In genomic region chr6:35728663-35729348, GRCh38 we compare ENCODE assay signal across 8 cellular contexts.
A peak's percentile ranks its signal among the peaks of the same experiment; 100 is the strongest.
DNase-seq lines count a peak whose midpoint lies in the region; ATAC-seq, FAIRE-seq and TF ChIP-seq lines count a peak whose summit lies in the region.

No MANE protein-coding gene starts in this region.

- H3K27me3 ChIP-seq in SU-DHL-6 (ENCODE audit: low read length) (no peaks in the 10 kb centered on the region), muscle layer of duodenum (ENCODE audit: low read depth, low read length) (no peaks in the 10 kb centered on the region)

- no peak for ATAC-seq in HG02610 (IDR thresholded peaks at IDR 0.05; ENCODE audit: unreplicated experiment)

- H3K9me2 ChIP-seq in SU-DHL-6 (replicated peaks; ENCODE audit: insufficient read depth, low read length) = no peaks in the 10 kb centered on the region

- H3K4me1 ChIP-seq in muscle layer of duodenum (ENCODE audit: control insufficient read depth in 1 of 2, insufficient read depth in 2 of 2, low read length in 2 of 2) = peaks cover 55 to 59% of the 10 kb centered on the region in 2 donors

- H3K79me2 ChIP-seq in SU-DHL-6 (ENCODE audit: insufficient read depth, low read length) = no peaks in the 10 kb centered on the region

- no peak for FAIRE-seq in HTR-8/SVneo (lab: Jason Lieb, UNC)

- peak overlapping the region; percentile 76 for H3K9ac ChIP-seq in SU-DHL-6 (ENCODE audit: low read length)

- H2AFZ ChIP-seq in SU-DHL-6 (ENCODE audit: low read depth, low read length, severe bottlenecking) = peak overlapping the region; percentile 22

- peak; percentile 7 for TF ChIP-seq CTCF in GM12864 (IDR thresholded peaks at IDR 0.05; ENCODE audit: low read depth, low read length, missing control alignments)
- peak; percentile 63 for TF ChIP-seq CTCF in SU-DHL-6 (IDR thresholded peaks at IDR 0.05; ENCODE audit: insufficient read depth, low read length, poor library complexity, severe bottlenecking)

- no peak overlapping the region for H3K4me3 ChIP-seq in GM12864 (ENCODE audit: low read depth, low read length)
- peak overlapping the region; percentile 22 for H3K4me3 ChIP-seq in SU-DHL-6 (ENCODE audit: insufficient read depth, low read length, poor library complexity, severe bottlenecking)
- peak overlapping the region; percentile 61 to 63 for H3K4me3 ChIP-seq in muscle layer of duodenum (ENCODE audit: low read depth in 1 of 2, low read length in 2 of 2)

- H3K9me3 ChIP-seq in SU-DHL-6 (ENCODE audit: insufficient read depth, low read length) (no peaks in the 10 kb centered on the region), muscle layer of duodenum (ENCODE audit: control insufficient read depth in 1 of 2, low read length in 2 of 2) (no peaks in the 10 kb centered on the region)

- H3K27ac ChIP-seq in SU-DHL-6 (ENCODE audit: low read depth, low read length) (peak overlapping the region; percentile 93), muscle layer of duodenum (ENCODE audit: low read length) (peak overlapping the region; percentile 98)

- H3K36me3 ChIP-seq in SU-DHL-6 (ENCODE audit: low read length) (no peaks in the 10 kb centered on the region), muscle layer of duodenum (ENCODE audit: control insufficient read depth in 1 of 2, insufficient read depth in 2 of 2, low read length in 2 of 2) (no peaks in the 10 kb centered on the region)

- no peak for DNase-seq in GM12864 (ENCODE audit: low read depth)
- peak; percentile 21 for DNase-seq in effector CD8-positive, alpha-beta T cell (lab: John Stamatoyannopoulos, UW)
- no peak for DNase-seq in NCI-H1105 treated with DMSO at 0.1 percent for 48 hours (lab: John Stamatoyannopoulos, UW)
- no peak for DNase-seq in NCI-H2227 (lab: John Stamatoyannopoulos, UW; ENCODE audit: unreplicated experiment)
- DNase-seq in HTR-8/SVneo (ENCODE audit: insufficient read length, low spot score) = no peak

- H3F3A ChIP-seq in SU-DHL-6 (ENCODE audit: insufficient read depth) = peaks cover 55% of the 10 kb centered on the region

- peak overlapping the region; percentile 59 for H3K4me2 ChIP-seq in SU-DHL-6 (ENCODE audit: low read depth, low read length, poor library complexity, severe bottlenecking)

- H4K20me1 ChIP-seq in SU-DHL-6 (ENCODE audit: low read depth, low read length) = no peaks in the 10 kb centered on the region
